In the genomic region with DNA sequence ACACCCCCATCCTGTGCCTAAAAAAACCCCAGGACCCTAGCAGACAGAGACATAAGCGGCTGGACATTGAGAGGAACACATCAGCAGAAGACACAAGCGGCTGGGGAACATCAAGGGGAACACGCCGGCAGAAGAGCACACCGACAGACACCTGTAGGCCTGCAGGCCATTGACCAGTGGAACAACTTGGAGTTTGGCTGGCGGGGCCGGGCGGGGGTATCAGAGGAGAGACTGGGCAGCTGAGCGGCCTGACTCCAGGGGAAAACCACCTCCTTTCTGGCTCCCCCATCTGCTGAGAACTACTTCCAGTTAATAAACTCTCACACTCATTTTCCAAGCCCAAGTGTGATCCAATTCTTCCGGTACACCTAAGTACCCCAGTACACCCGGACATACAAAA, we compare ENCODE assay signal across 29 cellular contexts.
"Had no signal": no experiment of that assay in that cellular context is flagged by ENCODE, and none has a peak within 500 bp of the region (broad histone marks: within the 10 kb centered on the region; RNA-seq: fewer than 3 reads in every experiment).

No MANE protein-coding gene starts in this region.

- H3K4me3 Mint-ChIP-seq: dendritic cell treated with granulocyte-macrophage colony-stimulating factor and Interleukin-4, amounts not matched to agents 40 ng/mL and 50 ng/mL, for 4 days; effector memory CD8-positive, alpha-beta T cell; endodermal cell had no signal

- H3K27ac ChIP-seq: colonic mucosa, coronary artery, dorsolateral prefrontal cortex, epithelial cell of prostate, esophagus muscularis mucosa, esophagus squamous epithelium, foreskin keratinocyte, gastrocnemius medialis, gastroesophageal sphincter, heart left ventricle, heart right ventricle had no signal

- H3K27ac Mint-ChIP-seq: dendritic cell treated with granulocyte-macrophage colony-stimulating factor and Interleukin-4, amounts not matched to agents 40 ng/mL and 50 ng/mL, for 4 days; effector memory CD8-positive, alpha-beta T cell; endodermal cell had no signal

- DNase-seq: colonic mucosa; cortex of kidney; dermis blood vessel endothelial cell; dorsolateral prefrontal cortex; effector CD4-positive, alpha-beta T cell; effector CD8-positive, alpha-beta T cell; effector memory CD4-positive, alpha-beta T cell; effector memory CD8-positive, alpha-beta T cell; endodermal cell; erythroblast; esophagus squamous epithelium; foreskin fibroblast; foreskin melanocyte; gastrocnemius medialis; glutamatergic neuron; head of caudate nucleus; heart left ventricle; heart right ventricle had no signal

- H3K9me3 ChIP-seq: colonic mucosa, esophagus muscularis mucosa, esophagus squamous epithelium, gastrocnemius medialis, gastroesophageal sphincter, heart left ventricle, heart right ventricle had no signal

- H3K4me3 ChIP-seq: colonic mucosa, coronary artery, dorsolateral prefrontal cortex, esophagus muscularis mucosa, esophagus squamous epithelium, gastrocnemius medialis, gastroesophageal sphincter, heart left ventricle, heart right ventricle had no signal

- FAIRE-seq: colon, endometrium, endothelial cell of umbilical vein, frontal cortex had no signal

- H3K36me3 ChIP-seq: colonic mucosa, esophagus muscularis mucosa, esophagus squamous epithelium, gastrocnemius medialis, gastroesophageal sphincter, heart left ventricle, heart right ventricle had no signal

- H3K4me1 ChIP-seq: colonic mucosa, esophagus muscularis mucosa, foreskin keratinocyte, gastrocnemius medialis, gastroesophageal sphincter had no signal

- ATAC-seq: effector memory CD8-positive, alpha-beta T cell; esophagus mucosa; foreskin keratinocyte; gastrocnemius medialis; gastroesophageal sphincter; heart left ventricle had no signal

- H3K27me3 Mint-ChIP-seq: dendritic cell treated with granulocyte-macrophage colony-stimulating factor and Interleukin-4, amounts not matched to agents 40 ng/mL and 50 ng/mL, for 4 days had no signal

- H3K9me3 Mint-ChIP-seq: dendritic cell treated with granulocyte-macrophage colony-stimulating factor and Interleukin-4, amounts not matched to agents 40 ng/mL and 50 ng/mL, for 4 days; endodermal cell had no signal
